17 cellular contexts compared by ENCODE assay signal in the genomic region with DNA sequence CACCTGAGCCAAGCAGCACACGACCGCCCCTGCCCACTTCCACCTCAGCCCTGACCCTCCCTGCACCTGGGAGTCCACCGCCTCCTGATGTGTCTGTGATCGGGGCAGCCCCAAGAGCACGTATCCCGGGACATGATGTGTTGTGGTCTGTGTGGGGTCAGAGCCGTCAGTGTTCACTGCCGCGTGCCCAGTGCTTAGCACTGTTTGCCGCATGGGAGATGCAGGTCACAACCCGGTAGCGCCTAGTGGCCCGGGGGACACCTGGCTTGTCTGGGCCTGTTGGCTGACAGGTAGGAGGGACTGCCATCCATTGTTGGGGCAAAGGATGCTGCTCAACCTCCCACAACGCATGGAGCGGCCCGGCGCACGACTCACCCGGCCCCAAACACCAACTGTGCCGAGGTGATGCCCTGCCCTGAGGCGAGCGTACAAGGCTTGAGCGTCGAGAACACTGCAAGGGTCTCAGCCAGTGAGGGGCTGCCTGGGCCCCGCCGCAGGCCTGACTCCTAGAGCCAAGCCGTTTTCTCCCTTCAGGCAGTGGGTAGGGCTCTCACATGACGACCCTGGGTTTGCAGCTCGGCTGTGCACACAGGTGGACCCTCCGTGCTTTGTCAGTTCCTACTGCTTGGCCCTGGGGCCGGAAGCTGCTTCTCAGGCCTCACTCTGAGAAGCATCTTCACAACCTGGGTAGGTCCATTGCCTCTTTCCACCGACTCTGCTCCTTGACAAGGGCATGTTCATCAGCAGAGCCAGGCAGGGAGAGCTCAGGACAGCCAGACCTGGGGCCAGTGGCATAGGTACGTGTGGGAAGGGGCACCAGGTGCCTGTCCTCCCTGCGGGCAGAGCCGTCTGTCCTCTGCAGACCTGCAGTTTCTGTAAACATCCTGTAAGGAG. TPM values are rescaled to one million over a fixed set of nuclear protein-coding genes. Genes with fewer than 3 reads are reported as not detected.
DNase-seq lines count a peak whose midpoint lies in the region; ATAC-seq, FAIRE-seq and TF ChIP-seq lines count a peak whose summit lies in the region.
"Had no signal": no experiment of that assay in that cellular context is flagged by ENCODE, and none has a peak within 500 bp of the region (broad histone marks: within the 10 kb centered on the region; RNA-seq: fewer than 3 reads in every experiment).

No MANE protein-coding gene starts in this region.

- H2AFZ ChIP-seq in HepG2 (ENCODE audit: low read length) (no peak overlapping the region), PC-9 (no peak overlapping the region)

- in situ Hi-C loops in G401 (cut with HindIII; ENCODE audit: low sequenced_read_pairs), result no loop called here
- in situ Hi-C loops in HepG2 (cut with HindIII; ENCODE audit: extremely low pct_ligation_motif_present, low pct_unique_long_range_greater_than_20kb), result no loop called here

- peaks cover 19 to 35% of the 10 kb centered on the region in 2 experiments; a peak in 4 of 5 replicates for H3K36me3 ChIP-seq in HepG2 (replicated peaks in 1 of 2; ENCODE audit: control insufficient read depth in 1 of 2, insufficient read depth in 2 of 2, low read length in 2 of 2)
- peaks cover 0 to 12% (median 1%) of the 10 kb centered on the region in 6 donors for H3K36me3 ChIP-seq in spleen
- H3K36me3 ChIP-seq in PC-9 (ENCODE audit: low read depth), result no peaks in the 10 kb centered on the region
- H3K36me3 ChIP-seq: MG63 had no signal

- no peaks in the 10 kb centered on the region for H3F3A ChIP-seq in PC-9 (ENCODE audit: insufficient read depth, low read depth)

- H3K4me1 Mint-ChIP-seq in T-helper 17 cell, result peaks cover 12% of the 10 kb centered on the region

- H3K4me3 Mint-ChIP-seq in T-helper 17 cell, result no peak overlapping the region
- H3K4me3 Mint-ChIP-seq: CD4-positive, alpha-beta memory T cell had no signal

- no peaks in the 10 kb centered on the region for H3K27me3 Mint-ChIP-seq in T-helper 17 cell
- H3K27me3 Mint-ChIP-seq: CD4-positive, alpha-beta memory T cell had no signal

- H3K27me3 ChIP-seq in HepG2 (ENCODE audit: control insufficient read depth in 1 of 2, insufficient read depth in 2 of 2, low read length in 2 of 2) (no peaks in the 10 kb centered on the region; a peak in 1 of 5 replicates), spleen (replicated peaks in 1 of 7) (no peaks in the 10 kb centered on the region), PC-9 (ENCODE audit: insufficient read depth, low read depth) (no peaks in the 10 kb centered on the region)
- H3K27me3 ChIP-seq: BLaER1, MG63 had no signal

- H3K36me3 Mint-ChIP-seq in T-helper 17 cell (ENCODE audit: low read depth), result no peaks in the 10 kb centered on the region

- 94% methylated on average over 22 of the region's 35 CpGs for WGBS in HepG2 (ENCODE audit: low lambda C conversion rate)
- 92 to 94% (median 92%) methylated on average over 19 to 35 of the region's 35 CpGs for WGBS in spleen, 5 donors

- FAIRE-seq in HepG2 (lab: Jason Lieb, UNC), result no peak
- no peak for FAIRE-seq in HTR-8/SVneo (lab: Jason Lieb, UNC)
- FAIRE-seq: G401.6, GM18507, H1 had no signal

- no peak overlapping the region for H3K27ac ChIP-seq in HepG2 (ENCODE audit: extremely low read length, insufficient read depth, low read length)
- H3K27ac ChIP-seq in spleen, result no peak overlapping the region
- H3K27ac ChIP-seq in PC-9, result no peak overlapping the region
- H3K27ac ChIP-seq: BLaER1 had no signal

- TF ChIP-seq EP300 in HepG2 (IDR thresholded peaks at IDR 0.05; ENCODE audit: low read depth in 2 of 2, low read length in 2 of 2) (no peak), HepG2 (CRISPR knock-in tag; IDR thresholded peaks at IDR 0.05; ENCODE audit: borderline replicate concordance) (no peak)

- ATAC-seq in T-helper 17 cell (no peak), HepG2 (no peak; the same call in 1 of the 3 replicates)
- ATAC-seq: Panc1 had no signal

- CTCF ChIA-PET in HepG2 (lab: Yijun Ruan, JAX; ENCODE audit: low intra/inter-chr PET ratio, low total read pairs), result no interaction called here
- CTCF ChIA-PET in PC-9 (lab: Charles Lee), result no interaction called here

- no peak overlapping the region for H3K9ac ChIP-seq in HepG2 (ENCODE audit: insufficient read depth, low read depth, low read length)
- H3K9ac ChIP-seq: BLaER1 had no signal

- peaks cover 13% of the 10 kb centered on the region for H3K4me1 ChIP-seq in HepG2 (ENCODE audit: insufficient read depth, low read length)
- H3K4me1 ChIP-seq in spleen, result peaks cover 7 to 22% (median 13%) of the 10 kb centered on the region in 6 donors
- peaks cover 6% of the 10 kb centered on the region; the same call in 1 of the 2 replicates for H3K4me1 ChIP-seq in PC-9 (replicated peaks; ENCODE audit: insufficient read depth)

- TF ChIP-seq RAD21 in HepG2 (CRISPR knock-in tag; IDR thresholded peaks at IDR 0.05), result no peak

- peak; percentile 20 to 44; a peak in 2 of 4 replicates for TF ChIP-seq POLR2A in HepG2 (IDR thresholded peaks at IDR 0.05; ENCODE audit: insufficient read depth in 1 of 2, low read depth in 2 of 2, low read length in 2 of 2)
- TF ChIP-seq POLR2A in spleen (IDR thresholded peaks at IDR 0.05), result no peak

- H3K9me3 ChIP-seq in T-helper 17 cell (ENCODE audit: control insufficient read depth, low read length, poor library complexity, severe bottlenecking) (no peaks in the 10 kb centered on the region), HepG2 (ENCODE audit: low read length) (no peaks in the 10 kb centered on the region), spleen (no peaks in the 10 kb centered on the region), PC-9 (ENCODE audit: insufficient read depth, low read depth) (no peaks in the 10 kb centered on the region)
- H3K9me3 ChIP-seq: BLaER1, MG63 had no signal

- H3K9me2 ChIP-seq in PC-9 (ENCODE audit: insufficient read depth), result no peaks in the 10 kb centered on the region

- H3K27ac Mint-ChIP-seq in T-helper 17 cell, result peak overlapping the region; percentile 65
- H3K27ac Mint-ChIP-seq: CD4-positive, alpha-beta memory T cell had no signal

- H3K4me2 ChIP-seq in HepG2 (ENCODE audit: low read depth, low read length) (no peak overlapping the region), PC-9 (no peak overlapping the region)

- peaks cover 21% of the 10 kb centered on the region for H3K79me2 ChIP-seq in HepG2 (ENCODE audit: insufficient read depth, low read length)
- peaks cover 10% of the 10 kb centered on the region for H3K79me2 ChIP-seq in PC-9 (ENCODE audit: low read depth)

- DNase-seq in G401 (ENCODE audit: low spot score) (peak; percentile 34), T-helper 17 cell (no peak), HepG2 (ENCODE audit: low spot score) (no peak), spleen (peak; percentile 64), PC-9 (no peak), HTR-8/SVneo (ENCODE audit: insufficient read length, low spot score) (no peak), SW 1271 (lab: John Stamatoyannopoulos, UW) (no peak)
- DNase-seq: CD4-positive, alpha-beta memory T cell; MG63; NCI-H1417 treated with DMSO at 0.1 percent for 48 hours; NCI-H187; NK-92 treated with Interleukin-12 subunit alpha and Interleukin-12 subunit beta, amount 100 ng/mL, for 24 hours had no signal

- H3K4me3 ChIP-seq in HepG2 (replicated peaks in 1 of 3; ENCODE audit: insufficient read depth in 1 of 3, low read depth in 2 of 3, low read length in 3 of 3), result no peak overlapping the region
- H3K4me3 ChIP-seq in spleen, result no peak overlapping the region
- H3K4me3 ChIP-seq in PC-9, result no peak overlapping the region
- H3K4me3 ChIP-seq: BLaER1, MG63 had no signal

- no peak for TF ChIP-seq CTCF in HepG2 (CRISPR knock-in tag; IDR thresholded peaks at IDR 0.05)
- TF ChIP-seq CTCF in spleen (IDR thresholded peaks at IDR 0.05 in 8 of 11, conservative IDR thresholded peaks at IDR 0.05 in 3 of 11), result no peak
- TF ChIP-seq CTCF in PC-9 (conservative IDR thresholded peaks at IDR 0.05), result no peak

- POLR2A ChIA-PET in HepG2 (lab: Yijun Ruan, JAX) (interaction anchor here (1.5 to 2.6 kb wide), 4 partner anchors 56 to 71 kb away, joined by 3 to 20 read pairs (median 6); a partner anchor contains a TSS), PC-9 (lab: Charles Lee; ENCODE audit: unreplicated experiment) (no interaction called here)

- H4K20me1 ChIP-seq in HepG2 (ENCODE audit: insufficient read depth, low read length) (peaks cover 49% of the 10 kb centered on the region), PC-9 (ENCODE audit: insufficient read depth) (peaks cover 10% of the 10 kb centered on the region; the same call in 1 of the 2 replicates)

- intact Hi-C loops in HepG2 (cut with micrococcal nuclease; ENCODE audit: unreplicated experiment) (no loop called here), spleen (cut with DNase I; ENCODE audit: low total_unique reads) (no loop called here), PC-9 (cut with micrococcal nuclease; ENCODE audit: unreplicated experiment) (no loop called here)

- no TSS peak for BruUV-seq in HepG2 (replicated peaks; lab: Mats Ljungman, UMichigan)
- no TSS peak for BruUV-seq in PC-9 (replicated peaks; lab: Mats Ljungman, UMichigan)

TF ChIP-seq in HepG2, 621 proteins besides CTCF, POLR2A, EP300 and RAD21 (continues in another document):
- no peak for TF ChIP-seq SMARCE1 (IDR thresholded peaks at IDR 0.05; ENCODE audit: borderline replicate concordance)

RNA-seq across cellular contexts. Expression of a gene that starts 5.9 kb away (rescaled TPM):
- total RNA-seq in G401 (2014; rRNA removed; shearing (Covaris generic)), result 7.0 and 14.2 TPM in 2 replicates
- total RNA-seq in T-helper 17 cell (1 to 10 TPM; 2.0 to 2.6 TPM), HepG2 (2016; rRNA removed; fragmentation: Illumina TruSeq; extraction: Trizol) (7.2 and 8.6 TPM in 2 replicates), spleen (1 to 10 TPM in 5 of 7 donors, not detected in 2; 1.0 to 2.6 (median 2.0) TPM), PC-9 (2021) (7.5 and 12.9 TPM in 2 replicates)
- total RNA-seq in HepG2 (2016; cell fraction: cytosol; rRNA removed; fragmentation: Illumina TruSeq; extraction: Trizol; ENCODE audit: low read depth), result 20.8 and 21.6 TPM in 2 replicates
- total RNA-seq in HepG2 (2016; cell fraction: insoluble cytoplasmic fraction; rRNA removed; fragmentation: Illumina TruSeq; extraction: Trizol), result 6.9 and 8.1 TPM in 2 replicates
- 15.4 and 16.2 TPM in 2 replicates for total RNA-seq in HepG2 (2016; cell fraction: membrane; rRNA removed; fragmentation: Illumina TruSeq; extraction: Trizol)
- 6.3 TPM in 2 replicates for total RNA-seq in HepG2 (2016; cell fraction: nucleus; rRNA removed; fragmentation: Illumina TruSeq; extraction: Trizol)
- polyA plus RNA-seq in HepG2 (2011; rRNA removed) (2.0 and 2.8 TPM in 2 replicates), spleen (1 to 10 TPM; 1.2 to 2.9 (median 2.8) TPM)
- 1.3 and 3.1 TPM in 2 replicates for polyA plus RNA-seq in HepG2 (2011; cell fraction: cytosol; rRNA removed)
- polyA plus RNA-seq in HepG2 (2011; cell fraction: nucleus; rRNA removed), result 4.1 and 5.0 TPM in 2 replicates
- polyA plus RNA-seq in HepG2 (2012), result 3.8 and 4.5 TPM in 2 replicates
- 14.5 and 18.3 TPM in 2 replicates for polyA plus RNA-seq in HepG2 (2016; cell fraction: cytosol; fragmentation: Illumina TruSeq; extraction: Trizol; ENCODE audit: low read depth)
- 6.1 and 7.7 TPM in 2 replicates for polyA plus RNA-seq in HepG2 (2016; cell fraction: insoluble cytoplasmic fraction; fragmentation: Illumina TruSeq; extraction: Trizol; ENCODE audit: low read depth)
- polyA plus RNA-seq in HepG2 (2016; cell fraction: membrane; fragmentation: Illumina TruSeq; extraction: Trizol; ENCODE audit: low read depth), result 13.5 and 16.8 TPM in 2 replicates
- polyA plus RNA-seq in HepG2 (2016; cell fraction: nucleus; fragmentation: Illumina TruSeq; extraction: Trizol; ENCODE audit: insufficient read depth, low read depth), result 7.1 and 7.6 TPM in 2 replicates
- polyA minus RNA-seq in HepG2 (2011; rRNA and poly(A)+ RNA removed; ENCODE audit: low replicate concordance), result 2.1 and 2.6 TPM in 2 replicates
- 0.79 and 1.4 TPM in 2 replicates for polyA minus RNA-seq in HepG2 (2011; cell fraction: cytosol; rRNA and poly(A)+ RNA removed)
- 3.7 and 5.0 TPM in 2 replicates for polyA minus RNA-seq in HepG2 (2011; cell fraction: nucleus; rRNA and poly(A)+ RNA removed)

Comparison
In these comparisons a context has a peak if more than half of its experiments do, and no peak if none do; other contexts are left out.
1. DNase-seq: peak in G401 (single experiment) and spleen (single experiment); none in T-helper 17 cell (0 of 3), HepG2 (single experiment), PC-9 (0 of 2), HTR-8/SVneo (single experiment) and SW 1271 (0 of 2).
2. POLR2A ChIP-seq: peak in HepG2 (2 of 2); none in spleen (0 of 3).